ENCODE assay signal across 8 cellular contexts in the genomic region with DNA sequence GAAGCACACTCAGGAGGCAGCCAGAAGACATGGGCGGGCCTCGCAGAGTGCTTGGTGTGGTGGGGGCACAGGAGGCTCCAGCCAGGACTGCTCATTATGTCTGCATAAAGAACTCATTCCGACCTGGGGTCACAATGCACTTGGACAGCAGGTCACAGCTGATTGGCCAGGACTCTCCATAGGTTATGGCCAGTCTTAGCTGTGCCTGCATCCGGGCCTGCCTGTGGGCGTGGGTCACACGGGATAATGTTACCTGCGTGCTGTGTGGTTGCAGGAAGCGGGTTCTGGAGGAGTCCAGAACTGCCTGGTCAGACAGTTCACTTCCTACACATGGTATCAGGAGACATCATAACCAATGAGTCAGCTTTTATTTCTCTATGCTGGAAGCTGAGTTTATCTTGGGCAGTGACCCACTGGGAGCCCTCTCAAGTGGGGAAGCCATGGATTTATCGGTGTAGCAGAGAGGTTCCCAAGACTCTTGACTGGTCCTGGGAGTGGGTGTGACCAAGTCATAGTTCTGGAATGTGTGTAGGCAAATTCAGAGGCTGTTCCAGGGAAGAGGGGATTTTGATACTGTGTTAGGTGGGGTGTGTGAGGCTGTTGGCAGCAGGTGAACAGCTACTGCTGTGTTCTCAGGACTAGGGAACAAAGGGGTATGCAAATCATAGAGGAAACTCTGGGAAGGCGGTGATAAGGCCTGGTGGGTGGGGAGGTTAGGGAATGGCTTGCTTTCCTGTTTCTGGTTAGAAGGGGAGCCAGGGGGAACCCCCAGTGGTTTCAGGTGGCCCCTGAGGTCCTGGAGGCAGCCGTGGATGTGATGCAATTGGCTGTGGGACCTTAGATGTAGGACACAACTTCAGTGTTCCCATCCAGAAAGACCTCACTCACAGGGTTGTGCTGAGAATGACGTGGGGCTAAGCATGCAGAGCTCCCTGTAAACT. TPM values are rescaled to one million over a fixed set of nuclear protein-coding genes. Genes with fewer than 3 reads are reported as not detected.
DNase-seq lines count a peak whose midpoint lies in the region; TF ChIP-seq lines count a peak whose summit lies in the region.

No MANE protein-coding gene starts in this region.

- WGBS in neuronal stem cell (ENCODE audit: extremely low coverage in 2 of 2, insufficient read length in 2 of 2, insufficient replicate concordance in 1 of 2), 2 donors, result no CpG with 5 or more reads among the region's 12 CpGs
- 56 to 59% methylated on average over 7 to 12 of the region's 12 CpGs for WGBS in lower leg skin, 2 donors

- peaks cover 6 to 14% of the 10 kb centered on the region in 2 donors for H3K4me1 ChIP-seq in neuronal stem cell (ENCODE audit: control insufficient read depth in 2 of 2, insufficient read depth in 1 of 2, low read depth in 1 of 2, low read length in 2 of 2)

- peak overlapping the region; percentile 27 for H3K9ac ChIP-seq in neuronal stem cell (ENCODE audit: low read depth, low read length, poor library complexity)

- no peak overlapping the region for H4K8ac ChIP-seq in neuronal stem cell (ENCODE audit: low read depth, low read length)

- no peak for TF ChIP-seq POLR2A in lower leg skin (IDR thresholded peaks at IDR 0.05)

- H2AFZ ChIP-seq in neuronal stem cell (ENCODE audit: low read length), result peak overlapping the region; percentile 31

- no peaks in the 10 kb centered on the region for H3K36me3 ChIP-seq in neuronal stem cell (replicated peaks in 1 of 2; ENCODE audit: control insufficient read depth in 2 of 2, insufficient read depth in 2 of 2, low read length in 2 of 2)

- H3K9me3 ChIP-seq in neuronal stem cell (replicated peaks in 1 of 2; ENCODE audit: control insufficient read depth in 2 of 2, insufficient read depth in 1 of 2, low read depth in 1 of 2, low read length in 2 of 2), result no peaks in the 10 kb centered on the region

- no peak overlapping the region for H2BK12ac ChIP-seq in neuronal stem cell (ENCODE audit: low read length)

- peak overlapping the region; percentile 69 for H2AK5ac ChIP-seq in neuronal stem cell (ENCODE audit: low read depth, low read length)

- intact Hi-C loops in lower leg skin (cut with DNase I; ENCODE audit: low total_unique reads), result loop anchor here (10.0 kb wide), 1 partner anchor 362 kb away; no protein-coding TSS in a partner anchor

- H3K4me2 ChIP-seq in neuronal stem cell (ENCODE audit: insufficient read depth, low read length, poor library complexity, severe bottlenecking), result no peak overlapping the region

- no peak overlapping the region for H2BK120ac ChIP-seq in neuronal stem cell (ENCODE audit: low read depth, low read length)

- no peak overlapping the region for H3K14ac ChIP-seq in neuronal stem cell (ENCODE audit: low read length)

- no peak overlapping the region for H3K4ac ChIP-seq in neuronal stem cell (ENCODE audit: low read length)

- H3K18ac ChIP-seq in neuronal stem cell (ENCODE audit: low read length), result peak overlapping the region; percentile 25

- H3K27me3 ChIP-seq in neuronal stem cell (ENCODE audit: control insufficient read depth in 3 of 3, insufficient read depth in 3 of 3, low read depth in 1 of 3, low read length in 3 of 3), result peaks cover 0 to 2% (median 0%) of the 10 kb centered on the region in 3 experiments

- TF ChIP-seq CTCF in lower leg skin (IDR thresholded peaks at IDR 0.05), result no peak

- H3K27ac ChIP-seq in epithelial cell of prostate (peak overlapping the region; percentile 100), neuronal stem cell (replicated peaks; ENCODE audit: low read length) (no peak overlapping the region)

- H3K79me1 ChIP-seq in neuronal stem cell (ENCODE audit: low read depth, low read length), result no peaks in the 10 kb centered on the region

- peak overlapping the region; percentile 40 for H3K23ac ChIP-seq in neuronal stem cell (ENCODE audit: low read depth, low read length, poor library complexity)

- no peak overlapping the region for H2BK15ac ChIP-seq in neuronal stem cell (ENCODE audit: low read length)

- no peak overlapping the region for H4K91ac ChIP-seq in neuronal stem cell (ENCODE audit: low read depth, low read length, poor library complexity)

- DNase-seq in DMS53 treated with DMSO at 0.1 percent for 48 hours (lab: John Stamatoyannopoulos, UW; ENCODE audit: unreplicated experiment) (peak; percentile 37), NCI-H526 treated with DMSO at 0.1 percent for 48 hours (lab: John Stamatoyannopoulos, UW) (peak; percentile 90), epithelial cell of prostate (ENCODE audit: low read depth, low spot score) (peak; percentile 87), neuronal stem cell (ENCODE audit: low spot score) (no peak), activated gamma-delta T cell (lab: John Stamatoyannopoulos, UW) (no peak), lower leg skin (ENCODE audit: low spot score in 2 of 2) (no peak)
- no peak for DNase-seq in activated effector memory CD4-positive, alpha-beta T cell treated with anti-CD3 and anti-CD28 coated beads, Interleukin-2, amount 50 U/mL, for 16 hours
- no peak for DNase-seq in activated CD8-positive, alpha-beta memory T cell treated with anti-CD3 and anti-CD28 coated beads, Interleukin-2, amount 50 U/mL, for 48 hours

- no peak overlapping the region for H2BK5ac ChIP-seq in neuronal stem cell (ENCODE audit: low read length)

- H3K4me3 ChIP-seq in neuronal stem cell (ENCODE audit: low read length in 2 of 2) (no peak overlapping the region), lower leg skin (ENCODE audit: low read depth, poor library complexity, severe bottlenecking) (no peak overlapping the region)

RNA-seq across cellular contexts. Expression of a gene that starts 51.3 kb away (rescaled TPM):
- polyA plus RNA-seq in neuronal stem cell (2013, experiment 1 of 2), result 0.43 TPM
- 0.51 TPM for polyA plus RNA-seq in neuronal stem cell (2013, experiment 2 of 2)
- total RNA-seq in lower leg skin, result 10 to 100 TPM; 36.4 to 76.5 (median 59.0) TPM

Comparison
In these comparisons a context has a peak if more than half of its experiments do, and no peak if none do; other contexts are left out.
1. DNase-seq: peak in DMS53 treated with DMSO at 0.1 percent for 48 hours (single experiment), NCI-H526 treated with DMSO at 0.1 percent for 48 hours (single experiment) and epithelial cell of prostate (single experiment); none in neuronal stem cell (single experiment), activated effector memory CD4-positive, alpha-beta T cell treated with anti-CD3 and anti-CD28 coated beads, Interleukin-2, amount 50 U/mL, for 16 hours (single experiment), activated gamma-delta T cell (single experiment), activated CD8-positive, alpha-beta memory T cell treated with anti-CD3 and anti-CD28 coated beads, Interleukin-2, amount 50 U/mL, for 48 hours (single experiment) and lower leg skin (0 of 2).